ENCODE assay signal across 12 cellular contexts in the genomic region with DNA sequence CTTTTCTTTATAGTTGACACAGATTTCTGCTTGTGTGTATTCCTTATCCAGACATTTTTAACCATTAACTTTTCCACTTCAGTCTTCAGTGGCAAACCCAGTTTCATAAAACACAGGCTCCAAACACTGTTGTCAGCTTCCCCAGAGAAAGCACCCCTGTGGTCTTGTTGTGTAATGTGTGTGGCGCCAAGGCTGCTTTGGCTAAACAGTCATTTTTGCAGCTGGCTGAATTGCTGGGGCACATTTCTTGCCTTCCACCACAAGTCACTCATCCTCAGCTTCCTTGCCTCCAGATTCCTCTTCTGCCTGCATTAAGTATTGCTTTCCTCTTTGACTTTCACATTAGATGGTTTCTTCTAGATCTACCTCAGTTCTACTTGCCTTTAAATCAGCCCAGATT. TPM values are rescaled to one million over a fixed set of nuclear protein-coding genes. Genes with fewer than 3 reads are reported as not detected.
DNase-seq lines count a peak whose midpoint lies in the region; ATAC-seq and TF ChIP-seq lines count a peak whose summit lies in the region.
"Had no signal": no experiment of that assay in that cellular context is flagged by ENCODE, and none has a peak within 500 bp of the region (broad histone marks: within the 10 kb centered on the region; RNA-seq: fewer than 3 reads in every experiment).

No MANE protein-coding gene starts in this region.

- H3K9ac ChIP-seq in GM23248 (peak overlapping the region; percentile 19; the same call in 1 of the 2 replicates), SK-N-MC (ENCODE audit: insufficient read length) (no peak overlapping the region)

- no peak overlapping the region for H2AFZ ChIP-seq in GM23248

- H3K4me3 ChIP-seq in GM23248 (no peak overlapping the region), SK-N-MC (no peak overlapping the region), foreskin fibroblast (ENCODE audit: low read depth in 1 of 2, low read length in 2 of 2) (no peak overlapping the region), skeletal muscle cell (ENCODE audit: low read depth, low read length) (no peak overlapping the region)
- H3K4me3 ChIP-seq: MG63 had no signal

- ATAC-seq in GM19452 (IDR thresholded peaks at IDR 0.05; ENCODE audit: unreplicated experiment), result no peak
- ATAC-seq in HG02852 (IDR thresholded peaks at IDR 0.05; ENCODE audit: unreplicated experiment), result no peak

- no peaks in the 10 kb centered on the region for H3K79me2 ChIP-seq in GM23248 (ENCODE audit: insufficient read depth)

- in situ Hi-C loops in GM23248 (cut with MboI), result no loop called here

- DNase-seq in GM23248 (peak; percentile 83), SK-N-MC (ENCODE audit: low read depth, low spot score) (no peak), foreskin fibroblast (peak; percentile 67 to 69), skeletal muscle cell (ENCODE audit: low read depth) (peak; percentile 84), NCI-H1048 (lab: John Stamatoyannopoulos, UW) (no peak), activated gamma-delta T cell (lab: John Stamatoyannopoulos, UW) (no peak)
- DNase-seq: DMS153, MG63 had no signal

- H3K9me2 ChIP-seq in GM23248 (ENCODE audit: insufficient read depth), result no peaks in the 10 kb centered on the region

- H3K4me2 ChIP-seq in GM23248 (ENCODE audit: unreplicated experiment), result no peak overlapping the region

- H3K27me3 ChIP-seq in GM23248 (replicated peaks; ENCODE audit: insufficient read depth), result no peaks in the 10 kb centered on the region
- H3K27me3 ChIP-seq: MG63 had no signal

- H3K9me3 ChIP-seq in GM23248 (ENCODE audit: low read depth), result no peaks in the 10 kb centered on the region
- no peaks in the 10 kb centered on the region for H3K9me3 ChIP-seq in SK-N-MC (ENCODE audit: low read depth, low read length)
- H3K9me3 ChIP-seq: MG63 had no signal

- H4K20me1 ChIP-seq in GM23248 (ENCODE audit: insufficient read depth), result no peaks in the 10 kb centered on the region

- peak overlapping the region; percentile 61 for H3K27ac ChIP-seq in GM23248
- peak overlapping the region; percentile 77 for H3K27ac ChIP-seq in SK-N-MC

- no peak for TF ChIP-seq CTCF in foreskin fibroblast (IDR thresholded peaks at IDR 0.05; ENCODE audit: low read depth, low read length)

- H3F3A ChIP-seq in GM23248 (ENCODE audit: insufficient read depth), result peaks cover 34% of the 10 kb centered on the region

- 55 to 67% methylated on average over 1 of the region's 1 CpG for WGBS in GM23248 (ENCODE audit: low coverage in 1 of 2, low lambda C conversion rate in 2 of 2, missing lambda C conversion rate in 2 of 2), 2 experiments

- H3K4me1 ChIP-seq in GM23248 (ENCODE audit: insufficient read depth), result peaks cover 26% of the 10 kb centered on the region

- H3K36me3 ChIP-seq in GM23248 (ENCODE audit: low read depth), result peaks cover 34% of the 10 kb centered on the region
- H3K36me3 ChIP-seq in SK-N-MC (ENCODE audit: insufficient read depth, low read length), result peaks cover 55% of the 10 kb centered on the region

RNA-seq across cellular contexts. Expression of gene ARHGAP1, which starts 40.5 kb away (rescaled TPM):
- total RNA-seq in GM23248 (2014; rRNA removed; shearing (Covaris generic)), result 41.5 and 54.3 TPM in 2 replicates
- polyA plus RNA-seq in GM23248 (2016; fragmentation: Nextera tagmentation; extraction: Ambion mirVana), result 98.5 and 107 TPM in 2 replicates

RNA-seq across cellular contexts. Expression of gene ZNF408, which starts 40.9 kb away (rescaled TPM):
- 9.6 and 11.9 TPM in 2 replicates for total RNA-seq in GM23248 (2014; rRNA removed; shearing (Covaris generic))
- polyA plus RNA-seq in GM23248 (2016; fragmentation: Nextera tagmentation; extraction: Ambion mirVana), result 9.9 and 11.3 TPM in 2 replicates

RNA-seq across cellular contexts. Expression of gene ATG13, which starts 42.6 kb away (rescaled TPM):
- total RNA-seq in GM23248 (2014; rRNA removed; shearing (Covaris generic)), result 66.0 and 118 TPM in 2 replicates
- polyA plus RNA-seq in GM23248 (2016; fragmentation: Nextera tagmentation; extraction: Ambion mirVana), result 55.1 and 55.7 TPM in 2 replicates

RNA-seq across cellular contexts. Expression of gene HARBI1, which starts 42.9 kb away (rescaled TPM):
- 1.5 and 4.6 TPM in 2 replicates for total RNA-seq in GM23248 (2014; rRNA removed; shearing (Covaris generic))
- 6.0 and 6.2 TPM in 2 replicates for polyA plus RNA-seq in GM23248 (2016; fragmentation: Nextera tagmentation; extraction: Ambion mirVana)

RNA-seq across cellular contexts. Expression of gene F2, which starts 59.1 kb away (rescaled TPM):
- total RNA-seq in GM23248 (2014; rRNA removed; shearing (Covaris generic)), result not detected in 2 replicates
- polyA plus RNA-seq in GM23248 (2016; fragmentation: Nextera tagmentation; extraction: Ambion mirVana), result not detected in 2 replicates
- total RNA-seq: activated T-helper 1 cell treated with anti-CD3 and anti-CD28 coated beads, Interleukin-12 subunit alpha, Interleukin-12 subunit beta, Interleukin-2, Interleukin-4 antibody, amounts not matched to agents 30 ng/mL and 10 ng/mL and 1 ng/mL, durations not matched to agents 14 hours and 24 hours and 36 hours; ureter had no signal

Comparison
In these comparisons a context has a peak if more than half of its experiments do, and no peak if none do; other contexts are left out.
1. DNase-seq: peak in GM23248 (single experiment), foreskin fibroblast (2 of 2) and skeletal muscle cell (single experiment); none in SK-N-MC (single experiment), NCI-H1048 (single experiment) and activated gamma-delta T cell (single experiment).